In genomic region chr2:194745532-194746146, GRCh38 we compare ENCODE assay signal across 1 cellular context.
TF ChIP-seq lines count a peak whose summit lies in the region.

No MANE protein-coding gene starts in this region.

TF ChIP-seq in GM12878, 131 proteins besides CTCF, POLR2A, EP300 and RAD21 (continued from another document):
- TF ChIP-seq PML (IDR thresholded peaks at IDR 0.05; ENCODE audit: low read length) (no peak), CBX5 (IDR thresholded peaks at IDR 0.05; ENCODE audit: low read depth) (no peak), ZBED1 (IDR thresholded peaks at IDR 0.05; ENCODE audit: borderline replicate concordance) (no peak), POLR2AphosphoS5 (IDR thresholded peaks at IDR 0.05; ENCODE audit: low read length) (no peak), ATF7 (IDR thresholded peaks at IDR 0.05; ENCODE audit: low read depth) (no peak), ASH2L (IDR thresholded peaks at IDR 0.05; ENCODE audit: borderline replicate concordance, low read depth) (no peak), FOXM1 (IDR thresholded peaks at IDR 0.05; ENCODE audit: low read depth, low read length) (no peak), TAF1 (IDR thresholded peaks at IDR 0.05; ENCODE audit: borderline replicate concordance, low read depth, low read length) (no peak), EGR1 (IDR thresholded peaks at IDR 0.05; ENCODE audit: borderline replicate concordance in 1 of 2, low read depth in 2 of 2, low read length in 2 of 2) (no peak), EZH2 (IDR thresholded peaks at IDR 0.05; ENCODE audit: borderline replicate concordance, control insufficient read depth, low read depth, low read length) (no peak)
- TF ChIP-seq, protein P1, sequence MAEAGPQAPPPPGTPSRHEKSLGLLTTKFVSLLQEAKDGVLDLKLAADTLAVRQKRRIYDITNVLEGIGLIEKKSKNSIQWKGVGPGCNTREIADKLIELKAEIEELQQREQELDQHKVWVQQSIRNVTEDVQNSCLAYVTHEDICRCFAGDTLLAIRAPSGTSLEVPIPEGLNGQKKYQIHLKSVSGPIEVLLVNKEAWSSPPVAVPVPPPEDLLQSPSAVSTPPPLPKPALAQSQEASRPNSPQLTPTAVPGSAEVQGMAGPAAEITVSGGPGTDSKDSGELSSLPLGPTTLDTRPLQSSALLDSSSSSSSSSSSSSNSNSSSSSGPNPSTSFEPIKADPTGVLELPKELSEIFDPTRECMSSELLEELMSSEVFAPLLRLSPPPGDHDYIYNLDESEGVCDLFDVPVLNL (IDR thresholded peaks at IDR 0.05; ENCODE audit: low read depth, low read length) = no peak
